ENCODE assay signal across 8 cellular contexts in the genomic region with DNA sequence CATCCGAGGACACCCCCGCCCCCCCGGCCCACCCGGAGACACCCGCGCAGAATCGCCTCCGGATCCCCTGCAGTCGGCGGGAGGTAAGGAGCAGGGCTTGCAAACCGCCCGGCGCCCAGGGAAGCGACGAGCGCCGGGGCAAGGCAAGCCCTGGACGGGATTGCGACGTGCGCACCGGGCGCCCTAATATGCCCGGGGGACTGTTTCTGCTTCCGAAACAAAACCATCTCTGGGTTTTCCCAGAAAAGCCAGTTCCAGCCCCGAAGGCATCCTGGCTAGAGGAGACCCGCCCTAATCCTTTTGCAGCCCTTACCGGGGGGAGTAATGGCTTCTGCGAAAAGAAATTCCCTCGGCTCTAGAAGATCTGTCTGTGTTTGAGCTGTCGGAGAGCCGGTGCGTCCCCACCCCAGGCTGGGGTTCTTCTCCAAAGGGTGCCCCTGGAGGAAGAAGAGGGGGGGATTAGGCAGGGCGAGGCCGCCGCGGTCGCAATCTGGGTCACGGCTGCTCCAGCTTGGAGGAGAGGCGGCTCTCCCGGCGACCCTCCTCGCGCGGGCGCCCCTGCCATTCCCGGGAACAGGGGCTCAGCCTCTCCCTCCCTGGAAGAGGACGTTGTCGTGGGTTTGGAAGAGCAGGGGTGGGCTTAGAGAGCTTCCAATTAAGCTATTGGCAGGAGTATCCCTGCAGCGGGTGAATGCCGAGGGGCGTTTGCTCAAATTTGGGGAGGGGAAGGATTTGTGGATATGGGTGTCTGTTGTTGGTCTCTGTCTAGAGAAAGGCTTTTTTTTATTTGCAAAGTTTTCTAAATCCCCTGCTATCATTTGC. TPM values are rescaled to one million over a fixed set of nuclear protein-coding genes. Genes with fewer than 3 reads are reported as not detected.
DNase-seq lines count a peak whose midpoint lies in the region; ATAC-seq and TF ChIP-seq lines count a peak whose summit lies in the region.

No MANE protein-coding gene starts in this region.

- in situ Hi-C loops in GM13976 (cut with MboI; ENCODE audit: low sequenced_read_pairs, unreplicated experiment): no loop called here

- peaks cover 30% of the 10 kb centered on the region for H3K27me3 Mint-ChIP-seq in progenitor cell of endocrine pancreas

- intact Hi-C loops in head of caudate nucleus (cut with DNase I): loop anchor here (5.0 to 10.0 kb wide), 5 partner anchors 74 to 666 kb away; no protein-coding TSS in a partner anchor

- peaks cover 7% of the 10 kb centered on the region for H3K36me3 Mint-ChIP-seq in progenitor cell of endocrine pancreas (ENCODE audit: insufficient read depth)

- H3K27ac Mint-ChIP-seq in progenitor cell of endocrine pancreas: peak overlapping the region; percentile 71

- TF ChIP-seq CTCF in GM13976 (IDR thresholded peaks at IDR 0.05; ENCODE audit: borderline replicate concordance, control extremely low read depth, extremely low read depth, insufficient read depth, missing control alignments) (no peak), RWPE2 (IDR thresholded peaks at IDR 0.05; ENCODE audit: poor library complexity, severe bottlenecking) (no peak), progenitor cell of endocrine pancreas (IDR thresholded peaks at IDR 0.05; ENCODE audit: unreplicated experiment) (no peak), RWPE1 (conservative IDR thresholded peaks at IDR 0.05; ENCODE audit: low read depth) (no peak)

- POLR2A ChIA-PET in RWPE1 (lab: Yijun Ruan, JAX; ENCODE audit: low non-redundant PET): no interaction called here

- no peaks in the 10 kb centered on the region for H3K9me3 ChIP-seq in RWPE2 (ENCODE audit: severe bottlenecking)

- peaks cover 23% of the 10 kb centered on the region for H3K4me1 Mint-ChIP-seq in progenitor cell of endocrine pancreas (ENCODE audit: low read depth)

- no peaks in the 10 kb centered on the region for H3K9me3 Mint-ChIP-seq in progenitor cell of endocrine pancreas (ENCODE audit: low read depth)

- peak overlapping the region; percentile 21 for H3K4me3 ChIP-seq in RWPE2 (ENCODE audit: severe bottlenecking)

- peak overlapping the region; percentile 86 for H3K4me3 Mint-ChIP-seq in progenitor cell of endocrine pancreas (ENCODE audit: low read depth)

- CTCF ChIA-PET in RWPE1 (lab: Yijun Ruan, JAX): interaction anchor here (0.6 to 2.1 kb wide), 8 partner anchors 48 to 797 kb away, joined by 3 to 15 read pairs (median 4); no protein-coding TSS in a partner anchor

- H3K36me3 ChIP-seq in RWPE2 (ENCODE audit: low read depth): no peaks in the 10 kb centered on the region

- H3K27ac ChIP-seq in RWPE2 (ENCODE audit: poor library complexity, severe bottlenecking) (no peak overlapping the region), RWPE1 (no peak overlapping the region)

- peaks cover 4% of the 10 kb centered on the region for H3K4me1 ChIP-seq in RWPE2 (ENCODE audit: insufficient read depth, poor library complexity, severe bottlenecking)

- DNase-seq in GM13976 (ENCODE audit: low spot score) (peak; percentile 40), RWPE2 (ENCODE audit: low spot score) (no peak), head of caudate nucleus (peak in 34 of 42 donors; percentile 10 to 66 (median 36)), progenitor cell of endocrine pancreas (ENCODE audit: low spot score, unreplicated experiment) (peak; percentile 15), NOMO-1 treated with dmso at 0.1 percent for 144 hours (lab: John Stamatoyannopoulos, UW; ENCODE audit: unreplicated experiment) (no peak), Kasumi-1 (lab: John Stamatoyannopoulos, UW) (no peak), LoVo (ENCODE audit: low spot score) (no peak), RWPE1 (ENCODE audit: low spot score) (no peak)

- peak; percentile 30; the same call in 2 of the 3 replicates for ATAC-seq in RWPE2 (ENCODE audit: low read depth)

- H3K27me3 ChIP-seq in RWPE2 (ENCODE audit: insufficient read depth, poor library complexity, severe bottlenecking): peaks cover 65% of the 10 kb centered on the region

RNA-seq across cellular contexts. Expression of a gene that starts 0.5 kb away (rescaled TPM):
- total RNA-seq in progenitor cell of endocrine pancreas: 15.5 and 17.6 TPM in 2 replicates

Comparison
In these comparisons a context has a peak if more than half of its experiments do, and no peak if none do; other contexts are left out.
1. DNase-seq: peak in GM13976 (single experiment), head of caudate nucleus (34 of 42) and progenitor cell of endocrine pancreas (single experiment); none in RWPE2 (single experiment), NOMO-1 treated with dmso at 0.1 percent for 144 hours (single experiment), Kasumi-1 (0 of 2), LoVo (single experiment) and RWPE1 (single experiment).